21 cellular contexts compared by ENCODE assay signal in the genomic region with DNA sequence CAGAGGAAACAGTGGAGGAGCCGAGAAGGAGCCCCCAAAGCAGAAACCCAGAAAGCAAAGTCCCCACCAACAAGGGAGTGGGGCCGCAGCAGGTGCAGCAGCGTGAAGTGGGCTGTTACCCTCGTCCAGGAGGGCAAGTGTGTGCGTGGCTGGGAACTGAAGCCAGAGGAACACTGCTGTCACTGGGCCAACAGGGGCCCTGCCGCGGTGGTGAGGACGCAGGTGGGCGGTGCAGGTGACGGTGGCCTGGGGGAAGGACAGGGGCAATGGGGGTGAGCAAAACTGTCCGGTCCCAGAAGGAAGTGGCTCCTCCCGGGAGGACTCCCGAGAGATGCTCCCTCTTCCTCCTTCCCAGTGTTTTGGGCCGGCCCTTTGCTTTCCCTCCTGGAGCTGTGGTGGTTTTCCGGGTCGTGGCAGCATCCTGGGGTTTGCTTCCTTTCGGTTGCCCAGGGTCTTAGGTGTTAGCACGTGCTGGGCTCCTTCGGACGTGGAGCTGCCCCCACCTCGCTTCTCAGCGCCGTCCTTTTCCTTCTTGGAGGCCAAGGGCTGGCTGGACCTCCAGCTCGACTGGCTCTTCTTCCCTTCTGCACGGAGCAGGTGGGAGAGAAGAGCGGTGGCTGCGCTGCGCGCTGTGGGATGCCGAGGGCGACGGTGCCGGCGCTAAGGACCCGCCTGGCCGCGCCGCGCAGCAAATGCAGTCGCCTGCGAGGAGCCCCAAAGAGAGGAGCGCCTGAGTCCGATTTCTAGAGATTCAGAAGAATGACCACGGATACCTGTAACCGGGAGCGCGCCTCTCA.
DNase-seq lines count a peak whose midpoint lies in the region; ATAC-seq, FAIRE-seq and TF ChIP-seq lines count a peak whose summit lies in the region.
"Had no signal": no experiment of that assay in that cellular context is flagged by ENCODE, and none has a peak within 500 bp of the region (broad histone marks: within the 10 kb centered on the region; RNA-seq: fewer than 3 reads in every experiment).

No MANE protein-coding gene starts in this region.

- no peaks in the 10 kb centered on the region for H3K9me2 ChIP-seq in GM23338 (ENCODE audit: insufficient read depth)

- H3F3A ChIP-seq in GM23338 (replicated peaks; ENCODE audit: low read depth): no peaks in the 10 kb centered on the region

- ATAC-seq in GM23338 (peak; percentile 84), K562 (no peak; the same call in 2 of the 3 replicates), GM18519 (IDR thresholded peaks at IDR 0.05; ENCODE audit: low FRiP score, unreplicated experiment) (no peak)
- ATAC-seq: Panc1, Right ventricle myocardium inferior had no signal

- BruUV-seq in K562 (replicated peaks; lab: Mats Ljungman, UMichigan): no TSS peak

- H3K36me3 ChIP-seq in GM23338 (ENCODE audit: insufficient read depth) (no peaks in the 10 kb centered on the region), K562 (ENCODE audit: control insufficient read depth, insufficient read depth, low read length) (no peaks in the 10 kb centered on the region), skeletal muscle tissue (ENCODE audit: control insufficient read depth in 3 of 3, insufficient read depth in 3 of 3, low read length in 3 of 3) (no peaks in the 10 kb centered on the region), ovary (no peaks in the 10 kb centered on the region)

- H3K79me2 ChIP-seq in GM23338 (replicated peaks; ENCODE audit: insufficient read depth): no peaks in the 10 kb centered on the region
- no peaks in the 10 kb centered on the region for H3K79me2 ChIP-seq in K562 (ENCODE audit: control insufficient read depth, insufficient read depth, low read length)

- H4K20me1 ChIP-seq in GM23338 (replicated peaks; ENCODE audit: insufficient read depth): no peaks in the 10 kb centered on the region
- no peaks in the 10 kb centered on the region for H4K20me1 ChIP-seq in K562 (replicated peaks; ENCODE audit: control insufficient read depth, insufficient read depth, low read length)

- H3K4me3 Mint-ChIP-seq in GM23338: no peak overlapping the region
- H3K4me3 Mint-ChIP-seq in activated CD4-positive, alpha-beta T cell treated with anti-CD3 and anti-CD28 coated beads, Interleukin-2, amount 10 ng/mL, durations not matched to agents 7 days and 5 days: no peak overlapping the region
- H3K4me3 Mint-ChIP-seq: CD4-positive, CD25-positive, alpha-beta regulatory T cell had no signal

- H3K4me3 ChIP-seq in GM23338: no peak overlapping the region
- no peak overlapping the region for H3K4me3 ChIP-seq in K562
- peak overlapping the region in 2 of 3 donors; percentile 15 to 29 for H3K4me3 ChIP-seq in skeletal muscle tissue (ENCODE audit: low read length in 3 of 3)
- H3K4me3 ChIP-seq in ovary: no peak overlapping the region

- H2AFZ ChIP-seq in GM23338: peak overlapping the region; percentile 95
- H2AFZ ChIP-seq in K562 (ENCODE audit: low read depth, low read length): no peak overlapping the region

- H3K9me3 Mint-ChIP-seq in GM23338: no peaks in the 10 kb centered on the region
- H3K9me3 Mint-ChIP-seq in activated CD4-positive, alpha-beta T cell treated with anti-CD3 and anti-CD28 coated beads, Interleukin-2, amount 10 ng/mL, durations not matched to agents 7 days and 5 days: no peaks in the 10 kb centered on the region
- H3K9me3 Mint-ChIP-seq: CD4-positive, CD25-positive, alpha-beta regulatory T cell had no signal

- H3K27me3 ChIP-seq in GM23338 (ENCODE audit: insufficient read depth) (no peaks in the 10 kb centered on the region), K562 (ENCODE audit: control insufficient read depth in 2 of 2, insufficient read depth in 2 of 2, low read length in 2 of 2) (peaks cover 10 to 27% of the 10 kb centered on the region in 2 experiments; a peak in 4 of 5 replicates), skeletal muscle tissue (ENCODE audit: control insufficient read depth in 3 of 3, insufficient read depth in 3 of 3, low read length in 3 of 3) (no peaks in the 10 kb centered on the region), ovary (no peaks in the 10 kb centered on the region)

- H3K9me3 ChIP-seq in K562 (replicated peaks; ENCODE audit: control insufficient read depth, insufficient read depth, low read depth, low read length): no peaks in the 10 kb centered on the region
- H3K9me3 ChIP-seq in skeletal muscle tissue (ENCODE audit: control insufficient read depth in 3 of 3, low read length in 3 of 3): no peaks in the 10 kb centered on the region
- H3K9me3 ChIP-seq in ovary: no peaks in the 10 kb centered on the region

- in situ Hi-C loops in K562 (cut with MboI): no loop called here

- peaks cover 2% of the 10 kb centered on the region for H3K27me3 Mint-ChIP-seq in GM23338 (ENCODE audit: insufficient read depth, low read depth, poor library complexity)
- peaks cover 5% of the 10 kb centered on the region for H3K27me3 Mint-ChIP-seq in activated CD4-positive, alpha-beta T cell treated with anti-CD3 and anti-CD28 coated beads, Interleukin-2, amount 10 ng/mL, durations not matched to agents 7 days and 5 days

- DNase-seq in GM23338 (ENCODE audit: low spot score): peak; percentile 10
- DNase-seq in K562 (ENCODE audit: extremely low read depth in 1 of 4, low spot score in 3 of 4): no peak
- DNase-seq in left kidney (ENCODE audit: low read depth, low spot score): peak; percentile 21
- DNase-seq in activated CD4-positive, alpha-beta T cell treated with anti-CD3 and anti-CD28 coated beads, Interleukin-2, amount 10 ng/mL, durations not matched to agents 7 days and 5 days: no peak
- no peak for DNase-seq in ovary
- DNase-seq: ACHN; CD4-positive, CD25-positive, alpha-beta regulatory T cell; DMS53; GOT3; KBM-7; NCI-H1092 treated with DMSO at 0.1 percent for 48 hours; NCI-H1694; NCI-H446; NCI-H748 treated with DMSO at 0.1 percent for 48 hours had no signal

- intact Hi-C loops in K562 (cut with micrococcal nuclease) (loop anchor here (5.0 kb wide), 3 partner anchors 32 to 827 kb away; no protein-coding TSS in a partner anchor), ovary (cut with DNase I) (no loop called here)

- WGBS in K562 (ENCODE audit: insufficient coverage, low coverage, missing lambda C conversion rate): 23% methylated on average over 38 of the region's 47 CpGs
- WGBS in ovary, 3 donors: 41 to 62% (median 61%) methylated on average over 47 of the region's 47 CpGs

- no peaks in the 10 kb centered on the region for H3K36me3 Mint-ChIP-seq in GM23338 (ENCODE audit: low read depth)
- H3K36me3 Mint-ChIP-seq in activated CD4-positive, alpha-beta T cell treated with anti-CD3 and anti-CD28 coated beads, Interleukin-2, amount 10 ng/mL, durations not matched to agents 7 days and 5 days (ENCODE audit: low read depth): no peaks in the 10 kb centered on the region
- H3K36me3 Mint-ChIP-seq: CD4-positive, CD25-positive, alpha-beta regulatory T cell had no signal

- H3K4me1 Mint-ChIP-seq in GM23338: no peaks in the 10 kb centered on the region; the same call in 2 of the 3 replicates
- H3K4me1 Mint-ChIP-seq in activated CD4-positive, alpha-beta T cell treated with anti-CD3 and anti-CD28 coated beads, Interleukin-2, amount 10 ng/mL, durations not matched to agents 7 days and 5 days: peaks cover 15% of the 10 kb centered on the region

- no peak for TF ChIP-seq EP300 in K562 (IDR thresholded peaks at IDR 0.05; ENCODE audit: low read length)
- TF ChIP-seq EP300 in ovary (IDR thresholded peaks at IDR 0.05): no peak

- H3K4me2 ChIP-seq in GM23338 (no peak overlapping the region), K562 (ENCODE audit: insufficient read depth, low read length) (no peak overlapping the region)

- CTCF ChIA-PET in K562 (lab: Yijun Ruan, JAX; ENCODE audit: low intra/inter-chr PET ratio): no interaction called here
- CTCF ChIA-PET in activated CD4-positive, alpha-beta T cell treated with anti-CD3 and anti-CD28 coated beads, Interleukin-2, amount 10 ng/mL, durations not matched to agents 7 days and 5 days (lab: Charles Lee): no interaction called here

- H3K4me1 ChIP-seq in GM23338 (ENCODE audit: insufficient read depth) (no peaks in the 10 kb centered on the region), K562 (replicated peaks in 1 of 2; ENCODE audit: control insufficient read depth in 2 of 2, insufficient read depth in 2 of 2, low read length in 2 of 2) (peaks cover 0 to 9% of the 10 kb centered on the region in 2 experiments; a peak in 2 of 5 replicates), skeletal muscle tissue (ENCODE audit: control insufficient read depth in 3 of 3, insufficient read depth in 3 of 3, low read length in 3 of 3) (peaks cover 3 to 7% (median 6%) of the 10 kb centered on the region in 3 donors), ovary (ENCODE audit: insufficient read depth) (no peaks in the 10 kb centered on the region)

- TF ChIP-seq RAD21 in K562 (CRISPR knock-in tag; conservative IDR thresholded peaks at IDR 0.05 in 1 of 2, IDR thresholded peaks at IDR 0.05 in 1 of 2): no peak

- TF ChIP-seq POLR2A in K562 (conservative IDR thresholded peaks at IDR 0.05): no peak
- TF ChIP-seq POLR2A in ovary (IDR thresholded peaks at IDR 0.05): no peak

- POLR2A ChIA-PET in K562 (lab: Yijun Ruan, JAX): interaction anchor here (0.7 kb wide), 1 partner anchor 704 kb away, joined by 3 read pairs; no protein-coding TSS in a partner anchor
- POLR2A ChIA-PET in activated CD4-positive, alpha-beta T cell treated with anti-CD3 and anti-CD28 coated beads, Interleukin-2, amount 10 ng/mL, durations not matched to agents 7 days and 5 days (lab: Charles Lee): no interaction called here

- no peaks in the 10 kb centered on the region for H3K9me1 ChIP-seq in K562 (ENCODE audit: control insufficient read depth, insufficient read depth, low read length)

- H3K27ac Mint-ChIP-seq in GM23338: no peak overlapping the region
- H3K27ac Mint-ChIP-seq in activated CD4-positive, alpha-beta T cell treated with anti-CD3 and anti-CD28 coated beads, Interleukin-2, amount 10 ng/mL, durations not matched to agents 7 days and 5 days: no peak overlapping the region
- H3K27ac Mint-ChIP-seq: CD4-positive, CD25-positive, alpha-beta regulatory T cell had no signal

- no peak for TF ChIP-seq CTCF in GM23338 (conservative IDR thresholded peaks at IDR 0.05; ENCODE audit: low read depth in 2 of 2)
- TF ChIP-seq CTCF in K562 (IDR thresholded peaks at IDR 0.05 in 2 of 3, conservative IDR thresholded peaks at IDR 0.05 in 1 of 3; ENCODE audit: insufficient read depth in 2 of 3, low read depth in 1 of 3, low read length in 3 of 3): no peak
- TF ChIP-seq CTCF in ovary (IDR thresholded peaks at IDR 0.05): no peak

- H3K27ac ChIP-seq in GM23338 (ENCODE audit: low read depth): no peak overlapping the region
- H3K27ac ChIP-seq in K562 (ENCODE audit: extremely low read depth, low read depth, low read length): no peak overlapping the region
- H3K27ac ChIP-seq in skeletal muscle tissue (ENCODE audit: low read depth, low read length): no peak overlapping the region
- H3K27ac ChIP-seq in ovary: no peak overlapping the region

- H3K9ac ChIP-seq in K562 (ENCODE audit: insufficient read depth in 1 of 2, low read depth in 2 of 2, low read length in 2 of 2) (0 out of 4 replicates have a peak overlapping the region, but pooled peaks of 1 of the 2 experiments have one; percentile 40), skeletal muscle tissue (ENCODE audit: low read depth in 1 of 3, low read length in 3 of 3) (peak overlapping the region in 1 of 3 donors; percentile 3)

- no peak for FAIRE-seq in K562 (lab: Jason Lieb, UNC)
- FAIRE-seq: GM12891, GM19239, HTR-8/SVneo had no signal

TF ChIP-seq in K562, 482 proteins besides CTCF, POLR2A, EP300 and RAD21 (continues in another document):
- TF ChIP-seq TAF1 (IDR thresholded peaks at IDR 0.05; ENCODE audit: control insufficient read depth, extremely low read depth, insufficient read depth, low read length, severe bottlenecking): no peak

Comparison
In these comparisons a context has a peak if more than half of its experiments do, and no peak if none do; other contexts are left out.
1. DNase-seq: peak in GM23338 (single experiment) and left kidney (single experiment); none in K562 (0 of 4), activated CD4-positive, alpha-beta T cell treated with anti-CD3 and anti-CD28 coated beads, Interleukin-2, amount 10 ng/mL, durations not matched to agents 7 days and 5 days (single experiment) and ovary (0 of 5).
2. H3K4me3 ChIP-seq: peak in skeletal muscle tissue (2 of 3); none in GM23338 (single experiment), K562 (single experiment) and ovary (single experiment).